10 cellular contexts compared by ENCODE assay signal in genomic region chr1:37764888-37765441, GRCh38. TPM values are rescaled to one million over a fixed set of nuclear protein-coding genes. Genes with fewer than 3 reads are reported as not detected.
A peak's percentile ranks its signal among the peaks of the same experiment; 100 is the strongest.
DNase-seq lines count a peak whose midpoint lies in the region; ATAC-seq and TF ChIP-seq lines count a peak whose summit lies in the region.
"Had no signal": no experiment of that assay in that cellular context is flagged by ENCODE, and none has a peak within 500 bp of the region (broad histone marks: within the 10 kb centered on the region; RNA-seq: fewer than 3 reads in every experiment).

Gene EPHA10, minus strand, starts transcription at chr1:37765120. Its CDS starts 54 bp downstream, at chr1:37765066.

- H3K23ac ChIP-seq in mesendoderm (ENCODE audit: low read length): no peak within 1 kb of the TSS

- no peak within 1 kb of the TSS for H2BK5ac ChIP-seq in mesendoderm (ENCODE audit: low read length)

- no peak within 1 kb of the TSS for H2BK15ac ChIP-seq in mesendoderm (replicated peaks; ENCODE audit: low read depth)

- DNase-seq in DMS 273 treated with DMSO at 0.1 percent for 48 hours (lab: John Stamatoyannopoulos, UW): peak; percentile 27
- peak; percentile 80 for DNase-seq in NCI-H1694 (lab: John Stamatoyannopoulos, UW)
- peak; percentile 91 for DNase-seq in WTC11 (ENCODE audit: low spot score)
- DNase-seq in mesendoderm: peak; percentile 45
- DNase-seq in foreskin fibroblast: no peak
- DNase-seq in sciatic nerve (ENCODE audit: low spot score): no peak
- no peak for DNase-seq in upper lobe of right lung
- DNase-seq: effector CD8-positive, alpha-beta T cell had no signal

- no peaks in the 10 kb centered on the region for H3K9me3 ChIP-seq in upper lobe of right lung

- H3K36me3 ChIP-seq in mesendoderm (ENCODE audit: control insufficient read depth, insufficient read depth, low read length) (no peaks in the 10 kb centered on the region), upper lobe of right lung (no peaks in the 10 kb centered on the region)

- peaks cover 89% of the 10 kb centered on the region for H3K27me3 Mint-ChIP-seq in WTC11 (ENCODE audit: low read depth)

- H3K4me2 ChIP-seq in mesendoderm (ENCODE audit: low read length): no peak within 1 kb of the TSS

- H3K4me3 Mint-ChIP-seq in WTC11: peak within 1 kb of the TSS; percentile 78
- H3K4me3 Mint-ChIP-seq: mesothelial cell of epicardium had no signal

- H4K8ac ChIP-seq in mesendoderm (ENCODE audit: low read depth, low read length): no peak within 1 kb of the TSS

- H3K36me3 Mint-ChIP-seq in WTC11: no peaks in the 10 kb centered on the region
- H3K36me3 Mint-ChIP-seq: mesothelial cell of epicardium had no signal

- no peak within 1 kb of the TSS for H2AK5ac ChIP-seq in mesendoderm (ENCODE audit: low read length)

- no peak within 1 kb of the TSS for H2BK120ac ChIP-seq in mesendoderm (ENCODE audit: low read depth, low read length)

- H3K79me1 ChIP-seq in mesendoderm (ENCODE audit: low read length): no peaks in the 10 kb centered on the region

- TF ChIP-seq CTCF in WTC11 (IDR thresholded peaks at IDR 0.05): no peak
- TF ChIP-seq CTCF in foreskin fibroblast (IDR thresholded peaks at IDR 0.05; ENCODE audit: low read depth, low read length): no peak
- no peak for TF ChIP-seq CTCF in upper lobe of right lung (IDR thresholded peaks at IDR 0.05)

- H3K9me3 Mint-ChIP-seq in WTC11: no peaks in the 10 kb centered on the region
- H3K9me3 Mint-ChIP-seq: mesothelial cell of epicardium had no signal

- no peak within 1 kb of the TSS for H3K27ac Mint-ChIP-seq in WTC11
- H3K27ac Mint-ChIP-seq: mesothelial cell of epicardium had no signal

- H3K4me3 ChIP-seq in mesendoderm (ENCODE audit: low read length): no peak within 1 kb of the TSS
- H3K4me3 ChIP-seq in foreskin fibroblast (ENCODE audit: low read depth in 1 of 2, low read length in 2 of 2): no peak within 1 kb of the TSS
- no peak within 1 kb of the TSS for H3K4me3 ChIP-seq in upper lobe of right lung

- ATAC-seq in WTC11: peak; percentile 82
- ATAC-seq in HG02571 (IDR thresholded peaks at IDR 0.05; ENCODE audit: unreplicated experiment): no peak
- ATAC-seq in sciatic nerve: no peak
- ATAC-seq in upper lobe of right lung: no peak

- no peak within 1 kb of the TSS for H4K5ac ChIP-seq in mesendoderm (ENCODE audit: low read length)

- no peak within 1 kb of the TSS for H3K27ac ChIP-seq in mesendoderm (ENCODE audit: low read depth, low read length)
- no peak within 1 kb of the TSS for H3K27ac ChIP-seq in upper lobe of right lung

- H3K4me1 Mint-ChIP-seq in WTC11: peaks cover 26% of the 10 kb centered on the region
- H3K4me1 Mint-ChIP-seq: mesothelial cell of epicardium had no signal

- no peak within 1 kb of the TSS for H3K56ac ChIP-seq in mesendoderm (ENCODE audit: low read length)

- H3K9ac ChIP-seq in mesendoderm (ENCODE audit: low read length): no peak within 1 kb of the TSS

- no peaks in the 10 kb centered on the region for H3K4me1 ChIP-seq in mesendoderm (ENCODE audit: control insufficient read depth, low read depth, low read length)
- H3K4me1 ChIP-seq in upper lobe of right lung: no peaks in the 10 kb centered on the region

- CTCF ChIA-PET in WTC11 (lab: Charles Lee): interaction anchor here (0.6 to 3.7 kb wide), 14 partner anchors 9 to 757 kb away, joined by 3 to 40 read pairs (median 6); partner anchors contain the start of genes C1orf122, CDCA8, MTF1 and YRDC

- intact Hi-C loops in sciatic nerve (cut with DNase I): no loop called here
- intact Hi-C loops in upper lobe of right lung (cut with DNase I): no loop called here

- H3K79me2 ChIP-seq in mesendoderm (ENCODE audit: control insufficient read depth, insufficient read depth, low read length): no peaks in the 10 kb centered on the region

- no CpG with 5 or more reads among the region's 33 CpGs for WGBS in mesendoderm (ENCODE audit: extremely low coverage, insufficient coverage, low lambda C conversion rate)

- H3K4ac ChIP-seq in mesendoderm (ENCODE audit: low read depth, low read length): no peak within 1 kb of the TSS

- no peak within 1 kb of the TSS for H3K18ac ChIP-seq in mesendoderm (ENCODE audit: low read length)

- H3K27me3 ChIP-seq in mesendoderm (ENCODE audit: insufficient read depth, low read length, poor library complexity): peaks cover 35% of the 10 kb centered on the region
- peaks cover 81% of the 10 kb centered on the region for H3K27me3 ChIP-seq in upper lobe of right lung

- POLR2A ChIA-PET in WTC11 (lab: Charles Lee): interaction anchor here (1.2 to 1.3 kb wide), 2 partner anchors 10 to 75 kb away, joined by 3 to 6 read pairs; a partner anchor contains a TSS

TF ChIP-seq in WTC11, 78 proteins besides CTCF, POLR2A, EP300 and RAD21:
- TF ChIP-seq NFYB (CRISPR knock-in tag; conservative IDR thresholded peaks at IDR 0.05; ENCODE audit: low read depth) (peak; percentile 82), USF1 (CRISPR knock-in tag; IDR thresholded peaks at IDR 0.05) (no peak)
TF ChIP-seq in WTC11: peak in this region for 1.

RNA-seq across cellular contexts. Expression of gene EPHA10, which starts in this region (rescaled TPM):
- total RNA-seq in WTC11 (2021) (1.3 to 1.5 TPM (median 1.3 TPM) in 3 replicates), sciatic nerve (1.6 TPM), upper lobe of right lung (1.4 TPM)
- 0.07 TPM for polyA plus RNA-seq in mesendoderm (2013, experiment 1 of 2)
- polyA plus RNA-seq in mesendoderm (2013, experiment 2 of 2): 0.11 TPM

Comparison
In these comparisons a context has a peak if more than half of its experiments do, and no peak if none do; other contexts are left out.
1. DNase-seq: peak in DMS 273 treated with DMSO at 0.1 percent for 48 hours (single experiment), NCI-H1694 (single experiment), WTC11 (single experiment) and mesendoderm (single experiment); none in foreskin fibroblast (0 of 2), sciatic nerve (single experiment) and upper lobe of right lung (single experiment).